1 cellular context compared by ENCODE assay signal in the genomic region with DNA sequence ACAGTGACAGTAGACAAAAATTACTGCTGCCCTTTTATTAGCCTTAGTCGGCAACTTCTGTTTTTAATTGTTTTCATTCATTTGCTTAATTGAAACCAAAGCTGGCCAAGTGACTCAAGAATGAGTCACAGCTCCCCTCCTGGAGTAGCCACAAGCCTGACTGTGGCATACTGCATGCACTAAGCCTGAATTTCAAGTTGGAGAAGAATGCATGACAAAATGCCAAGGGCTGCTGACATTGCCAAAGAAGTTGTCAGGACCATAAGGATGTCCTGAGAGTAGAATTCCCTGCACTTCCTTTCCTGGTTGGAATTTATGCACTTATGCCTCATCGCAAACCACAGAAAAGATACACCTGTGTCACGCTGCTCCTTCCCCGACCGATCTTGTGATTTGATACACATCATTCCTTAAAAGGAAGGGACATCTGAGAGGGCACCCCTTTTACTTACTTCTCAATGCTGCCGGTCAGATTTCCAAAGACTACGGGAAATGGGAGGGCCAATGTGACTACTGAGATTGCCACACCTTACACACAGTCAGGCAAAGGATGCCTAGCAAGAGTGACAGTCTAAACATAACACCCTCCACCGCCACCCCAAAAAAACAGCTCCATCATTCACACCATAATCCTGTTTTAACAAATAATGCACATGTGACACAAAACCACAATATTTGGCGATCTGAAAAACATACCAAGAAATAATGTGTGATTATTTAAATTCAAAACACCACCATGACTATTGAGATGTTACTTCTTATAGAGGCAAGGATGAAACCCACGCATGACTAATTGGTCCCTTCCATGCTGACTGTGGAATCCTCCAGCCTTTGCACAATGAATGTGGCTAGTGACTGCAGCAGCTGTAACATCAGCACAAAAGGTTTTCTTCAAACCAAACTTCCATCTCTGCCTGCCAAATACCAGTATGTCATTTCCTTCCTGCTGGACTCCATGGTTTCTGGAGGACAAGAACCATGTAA.
TF ChIP-seq lines count a peak whose summit lies in the region.

No MANE protein-coding gene starts in this region.

TF ChIP-seq in HEK293, 187 proteins besides CTCF, POLR2A, EP300 and RAD21 (continued from another document and continues in another):
- TF ChIP-seq, protein P1, sequence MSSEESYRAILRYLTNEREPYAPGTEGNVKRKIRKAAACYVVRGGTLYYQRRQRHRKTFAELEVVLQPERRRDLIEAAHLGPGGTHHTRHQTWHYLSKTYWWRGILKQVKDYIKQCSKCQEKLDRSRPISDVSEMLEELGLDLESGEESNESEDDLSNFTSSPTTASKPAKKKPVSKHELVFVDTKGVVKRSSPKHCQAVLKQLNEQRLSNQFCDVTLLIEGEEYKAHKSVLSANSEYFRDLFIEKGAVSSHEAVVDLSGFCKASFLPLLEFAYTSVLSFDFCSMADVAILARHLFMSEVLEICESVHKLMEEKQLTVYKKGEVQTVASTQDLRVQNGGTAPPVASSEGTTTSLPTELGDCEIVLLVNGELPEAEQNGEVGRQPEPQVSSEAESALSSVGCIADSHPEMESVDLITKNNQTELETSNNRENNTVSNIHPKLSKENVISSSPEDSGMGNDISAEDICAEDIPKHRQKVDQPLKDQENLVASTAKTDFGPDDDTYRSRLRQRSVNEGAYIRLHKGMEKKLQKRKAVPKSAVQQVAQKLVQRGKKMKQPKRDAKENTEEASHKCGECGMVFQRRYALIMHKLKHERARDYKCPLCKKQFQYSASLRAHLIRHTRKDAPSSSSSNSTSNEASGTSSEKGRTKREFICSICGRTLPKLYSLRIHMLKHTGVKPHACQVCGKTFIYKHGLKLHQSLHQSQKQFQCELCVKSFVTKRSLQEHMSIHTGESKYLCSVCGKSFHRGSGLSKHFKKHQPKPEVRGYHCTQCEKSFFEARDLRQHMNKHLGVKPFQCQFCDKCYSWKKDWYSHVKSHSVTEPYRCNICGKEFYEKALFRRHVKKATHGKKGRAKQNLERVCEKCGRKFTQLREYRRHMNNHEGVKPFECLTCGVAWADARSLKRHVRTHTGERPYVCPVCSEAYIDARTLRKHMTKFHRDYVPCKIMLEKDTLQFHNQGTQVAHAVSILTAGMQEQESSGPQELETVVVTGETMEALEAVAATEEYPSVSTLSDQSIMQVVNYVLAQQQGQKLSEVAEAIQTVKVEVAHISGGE (tag by site-specific recombination; conservative IDR thresholded peaks at IDR 0.05; ENCODE audit: low read depth), result no peak
- TF ChIP-seq, protein P2, sequence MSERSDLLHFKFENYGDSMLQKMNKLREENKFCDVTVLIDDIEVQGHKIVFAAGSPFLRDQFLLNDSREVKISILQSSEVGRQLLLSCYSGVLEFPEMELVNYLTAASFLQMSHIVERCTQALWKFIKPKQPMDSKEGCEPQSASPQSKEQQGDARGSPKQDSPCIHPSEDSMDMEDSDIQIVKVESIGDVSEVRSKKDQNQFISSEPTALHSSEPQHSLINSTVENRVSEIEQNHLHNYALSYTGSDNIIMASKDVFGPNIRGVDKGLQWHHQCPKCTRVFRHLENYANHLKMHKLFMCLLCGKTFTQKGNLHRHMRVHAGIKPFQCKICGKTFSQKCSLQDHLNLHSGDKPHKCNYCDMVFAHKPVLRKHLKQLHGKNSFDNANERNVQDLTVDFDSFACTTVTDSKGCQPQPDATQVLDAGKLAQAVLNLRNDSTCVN (tag by site-specific recombination; optimal IDR thresholded peaks at IDR 0.05), result no peak
- TF ChIP-seq, protein P3, sequence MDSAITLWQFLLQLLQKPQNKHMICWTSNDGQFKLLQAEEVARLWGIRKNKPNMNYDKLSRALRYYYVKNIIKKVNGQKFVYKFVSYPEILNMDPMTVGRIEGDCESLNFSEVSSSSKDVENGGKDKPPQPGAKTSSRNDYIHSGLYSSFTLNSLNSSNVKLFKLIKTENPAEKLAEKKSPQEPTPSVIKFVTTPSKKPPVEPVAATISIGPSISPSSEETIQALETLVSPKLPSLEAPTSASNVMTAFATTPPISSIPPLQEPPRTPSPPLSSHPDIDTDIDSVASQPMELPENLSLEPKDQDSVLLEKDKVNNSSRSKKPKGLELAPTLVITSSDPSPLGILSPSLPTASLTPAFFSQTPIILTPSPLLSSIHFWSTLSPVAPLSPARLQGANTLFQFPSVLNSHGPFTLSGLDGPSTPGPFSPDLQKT (IDR thresholded peaks at IDR 0.05; ENCODE audit: borderline replicate concordance, low read depth, low read length), result no peak
- 0 out of 2 replicates have a peak, but pooled peaks have one; percentile 43 for TF ChIP-seq ZNF24 (tag by site-specific recombination; IDR thresholded peaks at IDR 0.05)
- TF ChIP-seq, protein P4, sequence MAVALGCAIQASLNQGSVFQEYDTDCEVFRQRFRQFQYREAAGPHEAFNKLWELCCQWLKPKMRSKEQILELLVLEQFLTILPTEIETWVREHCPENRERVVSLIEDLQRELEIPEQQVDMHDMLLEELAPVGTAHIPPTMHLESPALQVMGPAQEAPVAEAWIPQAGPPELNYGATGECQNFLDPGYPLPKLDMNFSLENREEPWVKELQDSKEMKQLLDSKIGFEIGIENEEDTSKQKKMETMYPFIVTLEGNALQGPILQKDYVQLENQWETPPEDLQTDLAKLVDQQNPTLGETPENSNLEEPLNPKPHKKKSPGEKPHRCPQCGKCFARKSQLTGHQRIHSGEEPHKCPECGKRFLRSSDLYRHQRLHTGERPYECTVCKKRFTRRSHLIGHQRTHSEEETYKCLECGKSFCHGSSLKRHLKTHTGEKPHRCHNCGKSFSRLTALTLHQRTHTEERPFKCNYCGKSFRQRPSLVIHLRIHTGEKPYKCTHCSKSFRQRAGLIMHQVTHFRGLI (tag by site-specific recombination; IDR thresholded peaks at IDR 0.05), result no peak
- peak; percentile 76 for TF ChIP-seq ZNF366 (tag by site-specific recombination; conservative IDR thresholded peaks at IDR 0.05)
- TF ChIP-seq ZBTB21 (tag by site-specific recombination; IDR thresholded peaks at IDR 0.05), result no peak; the same call in 1 of the 2 replicates
- no peak for TF ChIP-seq KLF16 (tag by site-specific recombination; IDR thresholded peaks at IDR 0.05)
- TF ChIP-seq KLF9 (tag by site-specific recombination; IDR thresholded peaks at IDR 0.05; ENCODE audit: low read depth), result 0 out of 2 replicates have a peak, but pooled peaks have one; percentile 12
- TF ChIP-seq GLI2 (tag by site-specific recombination; IDR thresholded peaks at IDR 0.05; ENCODE audit: borderline replicate concordance, low read depth), result no peak
- TF ChIP-seq ZNF747 (tag by site-specific recombination; IDR thresholded peaks at IDR 0.05), result no peak
- no peak for TF ChIP-seq ZNF426 (tag by site-specific recombination; IDR thresholded peaks at IDR 0.05)
- no peak for TF ChIP-seq ZSCAN23 (tag by site-specific recombination; IDR thresholded peaks at IDR 0.05)
- TF ChIP-seq ZNF324 (tag by site-specific recombination; IDR thresholded peaks at IDR 0.05), result no peak
- TF ChIP-seq, protein P5, sequence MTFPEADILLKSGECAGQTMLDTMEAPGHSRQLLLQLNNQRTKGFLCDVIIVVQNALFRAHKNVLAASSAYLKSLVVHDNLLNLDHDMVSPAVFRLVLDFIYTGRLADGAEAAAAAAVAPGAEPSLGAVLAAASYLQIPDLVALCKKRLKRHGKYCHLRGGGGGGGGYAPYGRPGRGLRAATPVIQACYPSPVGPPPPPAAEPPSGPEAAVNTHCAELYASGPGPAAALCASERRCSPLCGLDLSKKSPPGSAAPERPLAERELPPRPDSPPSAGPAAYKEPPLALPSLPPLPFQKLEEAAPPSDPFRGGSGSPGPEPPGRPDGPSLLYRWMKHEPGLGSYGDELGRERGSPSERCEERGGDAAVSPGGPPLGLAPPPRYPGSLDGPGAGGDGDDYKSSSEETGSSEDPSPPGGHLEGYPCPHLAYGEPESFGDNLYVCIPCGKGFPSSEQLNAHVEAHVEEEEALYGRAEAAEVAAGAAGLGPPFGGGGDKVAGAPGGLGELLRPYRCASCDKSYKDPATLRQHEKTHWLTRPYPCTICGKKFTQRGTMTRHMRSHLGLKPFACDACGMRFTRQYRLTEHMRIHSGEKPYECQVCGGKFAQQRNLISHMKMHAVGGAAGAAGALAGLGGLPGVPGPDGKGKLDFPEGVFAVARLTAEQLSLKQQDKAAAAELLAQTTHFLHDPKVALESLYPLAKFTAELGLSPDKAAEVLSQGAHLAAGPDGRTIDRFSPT (tag by site-specific recombination; IDR thresholded peaks at IDR 0.05), result 0 out of 2 replicates have a peak, but pooled peaks have one; percentile 37
- peak; percentile 24; the same call in 1 of the 2 replicates for TF ChIP-seq ZNF558 (tag by site-specific recombination; IDR thresholded peaks at IDR 0.05)
- no peak for TF ChIP-seq ZNF121 (tag by site-specific recombination; IDR thresholded peaks at IDR 0.05)
- TF ChIP-seq ZBTB1 (tag by site-specific recombination; IDR thresholded peaks at IDR 0.05), result no peak
- TF ChIP-seq ZNF610 (tag by site-specific recombination; IDR thresholded peaks at IDR 0.05; ENCODE audit: borderline replicate concordance), result no peak
- TF ChIP-seq, protein P6, sequence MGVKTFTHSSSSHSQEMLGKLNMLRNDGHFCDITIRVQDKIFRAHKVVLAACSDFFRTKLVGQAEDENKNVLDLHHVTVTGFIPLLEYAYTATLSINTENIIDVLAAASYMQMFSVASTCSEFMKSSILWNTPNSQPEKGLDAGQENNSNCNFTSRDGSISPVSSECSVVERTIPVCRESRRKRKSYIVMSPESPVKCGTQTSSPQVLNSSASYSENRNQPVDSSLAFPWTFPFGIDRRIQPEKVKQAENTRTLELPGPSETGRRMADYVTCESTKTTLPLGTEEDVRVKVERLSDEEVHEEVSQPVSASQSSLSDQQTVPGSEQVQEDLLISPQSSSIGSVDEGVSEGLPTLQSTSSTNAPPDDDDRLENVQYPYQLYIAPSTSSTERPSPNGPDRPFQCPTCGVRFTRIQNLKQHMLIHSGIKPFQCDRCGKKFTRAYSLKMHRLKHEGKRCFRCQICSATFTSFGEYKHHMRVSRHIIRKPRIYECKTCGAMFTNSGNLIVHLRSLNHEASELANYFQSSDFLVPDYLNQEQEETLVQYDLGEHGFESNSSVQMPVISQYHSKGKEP (tag by site-specific recombination; IDR thresholded peaks at IDR 0.05), result peak; percentile 81
- TF ChIP-seq MZF1 (tag by site-specific recombination; IDR thresholded peaks at IDR 0.05; ENCODE audit: borderline replicate concordance), result no peak
- TF ChIP-seq ZNF311 (tag by site-specific recombination; IDR thresholded peaks at IDR 0.05; ENCODE audit: borderline replicate concordance), result no peak
- TF ChIP-seq, protein P7, sequence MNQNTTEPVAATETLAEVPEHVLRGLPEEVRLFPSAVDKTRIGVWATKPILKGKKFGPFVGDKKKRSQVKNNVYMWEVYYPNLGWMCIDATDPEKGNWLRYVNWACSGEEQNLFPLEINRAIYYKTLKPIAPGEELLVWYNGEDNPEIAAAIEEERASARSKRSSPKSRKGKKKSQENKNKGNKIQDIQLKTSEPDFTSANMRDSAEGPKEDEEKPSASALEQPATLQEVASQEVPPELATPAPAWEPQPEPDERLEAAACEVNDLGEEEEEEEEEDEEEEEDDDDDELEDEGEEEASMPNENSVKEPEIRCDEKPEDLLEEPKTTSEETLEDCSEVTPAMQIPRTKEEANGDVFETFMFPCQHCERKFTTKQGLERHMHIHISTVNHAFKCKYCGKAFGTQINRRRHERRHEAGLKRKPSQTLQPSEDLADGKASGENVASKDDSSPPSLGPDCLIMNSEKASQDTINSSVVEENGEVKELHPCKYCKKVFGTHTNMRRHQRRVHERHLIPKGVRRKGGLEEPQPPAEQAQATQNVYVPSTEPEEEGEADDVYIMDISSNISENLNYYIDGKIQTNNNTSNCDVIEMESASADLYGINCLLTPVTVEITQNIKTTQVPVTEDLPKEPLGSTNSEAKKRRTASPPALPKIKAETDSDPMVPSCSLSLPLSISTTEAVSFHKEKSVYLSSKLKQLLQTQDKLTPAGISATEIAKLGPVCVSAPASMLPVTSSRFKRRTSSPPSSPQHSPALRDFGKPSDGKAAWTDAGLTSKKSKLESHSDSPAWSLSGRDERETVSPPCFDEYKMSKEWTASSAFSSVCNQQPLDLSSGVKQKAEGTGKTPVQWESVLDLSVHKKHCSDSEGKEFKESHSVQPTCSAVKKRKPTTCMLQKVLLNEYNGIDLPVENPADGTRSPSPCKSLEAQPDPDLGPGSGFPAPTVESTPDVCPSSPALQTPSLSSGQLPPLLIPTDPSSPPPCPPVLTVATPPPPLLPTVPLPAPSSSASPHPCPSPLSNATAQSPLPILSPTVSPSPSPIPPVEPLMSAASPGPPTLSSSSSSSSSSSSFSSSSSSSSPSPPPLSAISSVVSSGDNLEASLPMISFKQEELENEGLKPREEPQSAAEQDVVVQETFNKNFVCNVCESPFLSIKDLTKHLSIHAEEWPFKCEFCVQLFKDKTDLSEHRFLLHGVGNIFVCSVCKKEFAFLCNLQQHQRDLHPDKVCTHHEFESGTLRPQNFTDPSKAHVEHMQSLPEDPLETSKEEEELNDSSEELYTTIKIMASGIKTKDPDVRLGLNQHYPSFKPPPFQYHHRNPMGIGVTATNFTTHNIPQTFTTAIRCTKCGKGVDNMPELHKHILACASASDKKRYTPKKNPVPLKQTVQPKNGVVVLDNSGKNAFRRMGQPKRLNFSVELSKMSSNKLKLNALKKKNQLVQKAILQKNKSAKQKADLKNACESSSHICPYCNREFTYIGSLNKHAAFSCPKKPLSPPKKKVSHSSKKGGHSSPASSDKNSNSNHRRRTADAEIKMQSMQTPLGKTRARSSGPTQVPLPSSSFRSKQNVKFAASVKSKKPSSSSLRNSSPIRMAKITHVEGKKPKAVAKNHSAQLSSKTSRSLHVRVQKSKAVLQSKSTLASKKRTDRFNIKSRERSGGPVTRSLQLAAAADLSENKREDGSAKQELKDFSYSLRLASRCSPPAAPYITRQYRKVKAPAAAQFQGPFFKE (tag by site-specific recombination; IDR thresholded peaks at IDR 0.05; ENCODE audit: borderline replicate concordance), result no peak
- TF ChIP-seq ZNF175 (tag by site-specific recombination; IDR thresholded peaks at IDR 0.05), result no peak
- TF ChIP-seq REPIN1 (tag by site-specific recombination; IDR thresholded peaks at IDR 0.05; ENCODE audit: low read depth), result no peak
- no peak for TF ChIP-seq ZNF266 (tag by site-specific recombination; IDR thresholded peaks at IDR 0.05; ENCODE audit: low read depth)
- no peak for TF ChIP-seq ZNF530 (tag by site-specific recombination; IDR thresholded peaks at IDR 0.05; ENCODE audit: low read depth)
- TF ChIP-seq, protein P8, sequence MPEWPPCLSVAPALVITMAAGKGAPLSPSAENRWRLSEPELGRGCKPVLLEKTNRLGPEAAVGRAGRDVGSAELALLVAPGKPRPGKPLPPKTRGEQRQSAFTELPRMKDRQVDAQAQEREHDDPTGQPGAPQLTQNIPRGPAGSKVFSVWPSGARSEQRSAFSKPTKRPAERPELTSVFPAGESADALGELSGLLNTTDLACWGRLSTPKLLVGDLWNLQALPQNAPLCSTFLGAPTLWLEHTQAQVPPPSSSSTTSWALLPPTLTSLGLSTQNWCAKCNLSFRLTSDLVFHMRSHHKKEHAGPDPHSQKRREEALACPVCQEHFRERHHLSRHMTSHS (tag by site-specific recombination; IDR thresholded peaks at IDR 0.05), result no peak
- TF ChIP-seq ZSCAN16 (tag by site-specific recombination; IDR thresholded peaks at IDR 0.05), result no peak
- TF ChIP-seq GLI4 (tag by site-specific recombination; IDR thresholded peaks at IDR 0.05), result no peak
- TF ChIP-seq, protein P9, sequence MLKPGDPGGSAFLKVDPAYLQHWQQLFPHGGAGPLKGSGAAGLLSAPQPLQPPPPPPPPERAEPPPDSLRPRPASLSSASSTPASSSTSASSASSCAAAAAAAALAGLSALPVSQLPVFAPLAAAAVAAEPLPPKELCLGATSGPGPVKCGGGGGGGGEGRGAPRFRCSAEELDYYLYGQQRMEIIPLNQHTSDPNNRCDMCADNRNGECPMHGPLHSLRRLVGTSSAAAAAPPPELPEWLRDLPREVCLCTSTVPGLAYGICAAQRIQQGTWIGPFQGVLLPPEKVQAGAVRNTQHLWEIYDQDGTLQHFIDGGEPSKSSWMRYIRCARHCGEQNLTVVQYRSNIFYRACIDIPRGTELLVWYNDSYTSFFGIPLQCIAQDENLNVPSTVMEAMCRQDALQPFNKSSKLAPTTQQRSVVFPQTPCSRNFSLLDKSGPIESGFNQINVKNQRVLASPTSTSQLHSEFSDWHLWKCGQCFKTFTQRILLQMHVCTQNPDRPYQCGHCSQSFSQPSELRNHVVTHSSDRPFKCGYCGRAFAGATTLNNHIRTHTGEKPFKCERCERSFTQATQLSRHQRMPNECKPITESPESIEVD (tag by site-specific recombination; IDR thresholded peaks at IDR 0.05), result peak; percentile 67
